In the genomic region with DNA sequence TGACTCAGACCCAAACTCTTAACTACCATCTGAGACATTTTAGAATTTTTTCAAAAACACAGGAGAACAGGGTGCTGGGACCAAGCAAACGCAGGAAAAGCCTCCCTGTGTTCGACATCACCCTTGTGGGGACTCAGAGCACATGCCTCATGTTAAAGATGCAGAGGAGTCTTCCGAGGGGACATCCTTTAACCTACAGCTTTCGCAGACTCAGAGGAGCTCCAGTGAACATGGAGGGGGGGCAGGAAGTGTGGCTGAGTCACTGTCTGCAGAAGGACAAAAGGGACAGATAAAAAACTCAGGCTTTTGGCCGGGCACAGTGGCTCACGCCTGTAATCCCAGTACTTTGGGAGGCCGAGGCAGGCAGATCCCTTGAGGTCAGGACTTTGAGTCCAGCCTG, we compare ENCODE assay signal across 15 cellular contexts. TPM values are rescaled to one million over a fixed set of nuclear protein-coding genes. Genes with fewer than 3 reads are reported as not detected.
DNase-seq lines count a peak whose midpoint lies in the region; ATAC-seq, FAIRE-seq and TF ChIP-seq lines count a peak whose summit lies in the region.
"Had no signal": no experiment of that assay in that cellular context is flagged by ENCODE, and none has a peak within 500 bp of the region (broad histone marks: within the 10 kb centered on the region; RNA-seq: fewer than 3 reads in every experiment).

No MANE protein-coding gene starts in this region.

- no peak overlapping the region for H3K4me3 ChIP-seq in right atrium auricular region
- H3K4me3 ChIP-seq in Panc1 (ENCODE audit: low read depth in 2 of 2, low read length in 2 of 2), result no peak overlapping the region
- H3K4me3 ChIP-seq in choroid plexus epithelial cell (ENCODE audit: low read depth, low read length), result no peak overlapping the region
- H3K4me3 ChIP-seq in thyroid gland (replicated peaks in 1 of 3), result no peak overlapping the region

- TF ChIP-seq POLR2A in thyroid gland (IDR thresholded peaks at IDR 0.05), result no peak

- no peaks in the 10 kb centered on the region for H3K36me3 ChIP-seq in right atrium auricular region
- H3K36me3 ChIP-seq in Panc1 (ENCODE audit: control insufficient read depth, insufficient read depth, low read length), result no peaks in the 10 kb centered on the region
- no peaks in the 10 kb centered on the region for H3K36me3 ChIP-seq in thyroid gland

- H3K9me3 ChIP-seq in right atrium auricular region (no peaks in the 10 kb centered on the region), Panc1 (ENCODE audit: control insufficient read depth, insufficient read depth, low read depth, low read length) (no peaks in the 10 kb centered on the region), thyroid gland (no peaks in the 10 kb centered on the region)

- H3K27ac ChIP-seq in right atrium auricular region, result peak overlapping the region in 1 of 2 donors; percentile 61
- H3K27ac ChIP-seq in Panc1 (ENCODE audit: low read length), result no peak overlapping the region
- peak overlapping the region; percentile 61 to 97 (median 94) for H3K27ac ChIP-seq in thyroid gland

- intact Hi-C loops in Right ventricle myocardium inferior (cut with DNase I), result no loop called here
- intact Hi-C loops in Panc1 (cut with micrococcal nuclease; ENCODE audit: unreplicated experiment), result no loop called here
- intact Hi-C loops in thyroid gland (cut with DNase I), result loop anchor here (10.0 kb wide), 1 partner anchor 77 kb away; no protein-coding TSS in a partner anchor

- TF ChIP-seq CTCF in right atrium auricular region (IDR thresholded peaks at IDR 0.05), result no peak
- TF ChIP-seq CTCF in Panc1 (IDR thresholded peaks at IDR 0.05), result no peak
- no peak for TF ChIP-seq CTCF in choroid plexus epithelial cell (conservative IDR thresholded peaks at IDR 0.05; ENCODE audit: low read depth, low read length)
- TF ChIP-seq CTCF in thyroid gland (IDR thresholded peaks at IDR 0.05), result no peak

- POLR2A ChIA-PET in Panc1 (lab: Charles Lee), result interaction anchor here (0.5 kb wide), 2 partner anchors 33 to 1781 kb away, joined by 3 to 4 read pairs; no protein-coding TSS in a partner anchor

- H3K27me3 ChIP-seq in right atrium auricular region, result no peaks in the 10 kb centered on the region
- no peaks in the 10 kb centered on the region for H3K27me3 ChIP-seq in Panc1 (ENCODE audit: control insufficient read depth, insufficient read depth, low read length)
- no peaks in the 10 kb centered on the region for H3K27me3 ChIP-seq in thyroid gland

- no TSS peak for BruUV-seq in Panc1 (replicated peaks; lab: Mats Ljungman, UMichigan)

- in situ Hi-C loops in Panc1 (cut with HindIII; ENCODE audit: low pct_unique_long_range_greater_than_20kb, low sequenced_read_pairs), result no loop called here

- peaks cover 0 to 6% of the 10 kb centered on the region in 2 donors for H3K4me1 ChIP-seq in right atrium auricular region
- peaks cover 2% of the 10 kb centered on the region; the same call in 1 of the 2 replicates for H3K4me1 ChIP-seq in Panc1 (ENCODE audit: control insufficient read depth, insufficient read depth, low read length)
- peaks cover 45 to 67% of the 10 kb centered on the region in 2 donors for H3K4me1 ChIP-seq in thyroid gland

- CTCF ChIA-PET in Panc1 (lab: Charles Lee), result no interaction called here

- ATAC-seq in Right ventricle myocardium inferior (peak; percentile 59), Panc1 (peak; percentile 51)

- no peak for FAIRE-seq in frontal cortex (lab: Jason Lieb, UNC)

- DNase-seq in Right ventricle myocardium inferior (ENCODE audit: missing footprints), result no peak
- DNase-seq in right atrium auricular region (ENCODE audit: low spot score), result no peak
- no peak for DNase-seq in Panc1 (ENCODE audit: low read depth, low spot score)
- DNase-seq in choroid plexus epithelial cell (ENCODE audit: low read depth), result peak; percentile 6
- no peak for DNase-seq in thyroid gland
- DNase-seq in Ammon's horn (ENCODE audit: low spot score), result no peak
- no peak for DNase-seq in frontal cortex (ENCODE audit: low spot score in 2 of 2)
- DNase-seq in amygdala (lab: John Stamatoyannopoulos, UW), result no peak
- DNase-seq: activated CD4-positive, alpha-beta T cell treated with anti-CD3 and anti-CD28 coated beads, Interleukin-2, amount 50 U/mL, for 4 hours; DMS79; H9; IMR-90; NCI-H2029; stimulated activated CD4-positive, alpha-beta T cell treated with anti-CD3 and anti-CD28 coated beads, Interleukin-4, amount 100 ng/mL, for 24 hours; SW 1271 had no signal

- WGBS in thyroid gland, 2 donors, result 82 to 83% methylated on average over 7 of the region's 7 CpGs

RNA-seq across cellular contexts. Expression of a gene that starts 15.1 kb away (rescaled TPM):
- total RNA-seq in Right ventricle myocardium inferior (27.2 TPM), right atrium auricular region (10 to 100 TPM; 15.1 to 23.0 TPM), Panc1 (2021; ENCODE audit: unreplicated experiment) (11.5 TPM), thyroid gland (100 to 1,000 TPM in 1 of 4 donors, 10 to 100 TPM in 3; 34.0 to 113 (median 80.2) TPM), frontal cortex (9.4 TPM)
- 13.0 TPM for polyA plus RNA-seq in Panc1 (2012; ENCODE audit: insufficient read length)
- total RNA-seq: IMR-90 had no signal
- polyA plus RNA-seq: IMR-90 had no signal
